Comparison of ENCODE assay signal across 8 cellular contexts in the genomic region with DNA sequence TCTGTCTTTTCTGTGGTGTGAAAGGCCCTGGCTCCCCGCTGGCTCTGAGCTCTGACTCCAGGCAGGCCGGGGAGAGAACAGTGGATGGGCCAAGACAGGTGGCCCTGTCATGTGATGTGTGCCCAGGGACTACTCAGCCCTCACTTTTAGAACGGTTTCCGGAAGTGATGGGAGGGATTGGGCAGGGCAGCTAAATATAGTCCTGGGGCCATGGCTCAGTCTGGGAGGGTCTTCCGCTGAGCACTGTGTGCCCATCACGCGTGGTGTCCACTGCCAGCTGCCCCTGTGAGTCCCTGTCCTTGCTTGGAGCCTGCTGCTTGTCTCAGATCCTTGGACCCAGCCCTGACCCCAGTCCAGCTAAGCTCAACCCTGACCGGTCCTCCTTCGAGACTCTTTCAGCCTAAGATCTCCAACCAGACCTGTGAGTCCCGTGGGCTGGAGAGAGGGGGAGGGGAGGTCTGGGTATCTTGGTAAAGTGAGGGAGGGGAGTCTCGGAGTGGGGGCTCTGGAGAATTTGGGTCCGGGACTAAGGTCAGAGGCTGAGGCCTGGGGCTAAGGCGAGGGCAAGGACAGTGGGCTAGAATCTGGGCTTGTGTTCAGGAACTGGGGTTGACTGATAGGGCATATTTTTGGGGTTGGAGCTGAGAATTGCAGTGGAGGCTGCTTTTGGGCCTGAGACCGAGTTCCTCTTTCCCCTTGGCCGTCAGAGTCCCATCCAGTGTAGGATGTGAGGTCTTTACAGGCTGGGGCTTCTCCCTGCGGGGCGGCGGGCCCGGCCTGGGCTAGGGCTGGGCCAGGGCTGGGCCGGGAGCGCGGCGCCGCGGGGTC. TPM values are rescaled to one million over a fixed set of nuclear protein-coding genes. Genes with fewer than 3 reads are reported as not detected.
DNase-seq lines count a peak whose midpoint lies in the region; ATAC-seq and TF ChIP-seq lines count a peak whose summit lies in the region.

A gene with protein sequence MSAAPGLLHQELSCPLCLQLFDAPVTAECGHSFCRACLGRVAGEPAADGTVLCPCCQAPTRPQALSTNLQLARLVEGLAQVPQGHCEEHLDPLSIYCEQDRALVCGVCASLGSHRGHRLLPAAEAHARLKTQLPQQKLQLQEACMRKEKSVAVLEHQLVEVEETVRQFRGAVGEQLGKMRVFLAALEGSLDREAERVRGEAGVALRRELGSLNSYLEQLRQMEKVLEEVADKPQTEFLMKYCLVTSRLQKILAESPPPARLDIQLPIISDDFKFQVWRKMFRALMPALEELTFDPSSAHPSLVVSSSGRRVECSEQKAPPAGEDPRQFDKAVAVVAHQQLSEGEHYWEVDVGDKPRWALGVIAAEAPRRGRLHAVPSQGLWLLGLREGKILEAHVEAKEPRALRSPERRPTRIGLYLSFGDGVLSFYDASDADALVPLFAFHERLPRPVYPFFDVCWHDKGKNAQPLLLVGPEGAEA (plus strand): TSS at position 243 of the 828 bp plus-strand sequence. CDS start 620 bp downstream, outside the sequence.

- H3K27me3 ChIP-seq in Caco-2 (replicated peaks; ENCODE audit: control insufficient read depth, insufficient read depth, low read length), result no peaks in the 10 kb centered on the region
- no peaks in the 10 kb centered on the region for H3K27me3 ChIP-seq in SJCRH30
- no peaks in the 10 kb centered on the region for H3K27me3 ChIP-seq in psoas muscle (ENCODE audit: insufficient read depth in 3 of 3, low read length in 2 of 3)

- 19 to 32% (median 22%) methylated on average over 20 to 25 of the region's 25 CpGs for WGBS in psoas muscle, 3 donors

- H3K27ac ChIP-seq in SJCRH30 (peak within 1 kb of the TSS; percentile 84), psoas muscle (peak within 1 kb of the TSS; percentile 99)

- peaks cover 11% of the 10 kb centered on the region for H3K4me1 Mint-ChIP-seq in Caco-2 (ENCODE audit: low read depth, unreplicated experiment)

- peaks cover 3% of the 10 kb centered on the region for H3K27me3 Mint-ChIP-seq in Caco-2 (ENCODE audit: insufficient read depth, unreplicated experiment)

- no peak within 1 kb of the TSS for H3K27ac Mint-ChIP-seq in Caco-2 (ENCODE audit: unreplicated experiment)

- no peaks in the 10 kb centered on the region; the same call in 1 of the 2 replicates for H3K36me3 ChIP-seq in Caco-2 (ENCODE audit: control insufficient read depth, insufficient read depth, low read length)
- peaks cover 19% of the 10 kb centered on the region for H3K36me3 ChIP-seq in SJCRH30
- peaks cover 0 to 13% of the 10 kb centered on the region in 2 donors for H3K36me3 ChIP-seq in psoas muscle (ENCODE audit: insufficient read depth in 1 of 2, low read depth in 1 of 2)

- no peaks in the 10 kb centered on the region for H3K9me3 Mint-ChIP-seq in Caco-2 (ENCODE audit: unreplicated experiment)

- no peak within 1 kb of the TSS for H3K4me3 ChIP-seq in Caco-2 (ENCODE audit: low read depth, low read length)
- H3K4me3 ChIP-seq in SJCRH30, result peak within 1 kb of the TSS; percentile 79
- peak within 1 kb of the TSS; percentile 58 for H3K4me3 ChIP-seq in fibroblast of villous mesenchyme (ENCODE audit: low read depth, low read length)
- peak within 1 kb of the TSS; percentile 89 for H3K4me3 ChIP-seq in psoas muscle

- CTCF ChIA-PET in Caco-2 (lab: Charles Lee), result no interaction called here

- POLR2A ChIA-PET in Caco-2 (lab: Charles Lee), result no interaction called here

- no peak for DNase-seq in Caco-2
- DNase-seq in SJCRH30, result peak; percentile 93 to 96
- DNase-seq in fibroblast of villous mesenchyme (ENCODE audit: low read depth), result no peak
- DNase-seq in psoas muscle, result peak; percentile 80 to 94
- DNase-seq in activated effector memory CD4-positive, alpha-beta T cell treated with Interleukin-2 at 50 U/mL for 16 hours, result no peak
- no peak for DNase-seq in left lobe of liver (ENCODE audit: low spot score)
- DNase-seq in pons (ENCODE audit: low spot score), result no peak
- no peak for DNase-seq in islet precursor cell

- peak; percentile 86 to 91 (median 88) for ATAC-seq in psoas muscle
- ATAC-seq in left lobe of liver, result no peak

- no peaks in the 10 kb centered on the region for H3K36me3 Mint-ChIP-seq in Caco-2 (ENCODE audit: insufficient read depth, unreplicated experiment)

- peak within 1 kb of the TSS; percentile 70 for H3K4me3 Mint-ChIP-seq in Caco-2 (ENCODE audit: unreplicated experiment)

- BruUV-seq in Caco-2 (replicated peaks; lab: Mats Ljungman, UMichigan), result no TSS peak

- TF ChIP-seq CTCF in Caco-2 (IDR thresholded peaks at IDR 0.05; ENCODE audit: insufficient read depth in 1 of 2, low read depth in 1 of 2, low read length in 1 of 2, severe bottlenecking in 1 of 2, unreplicated experiment in 1 of 2) (no peak), fibroblast of villous mesenchyme (IDR thresholded peaks at IDR 0.05; ENCODE audit: insufficient read depth, low read depth, low read length) (no peak), psoas muscle (IDR thresholded peaks at IDR 0.05) (no peak)

- intact Hi-C loops in Caco-2 (cut with micrococcal nuclease; ENCODE audit: unreplicated experiment) (no loop called here), psoas muscle (cut with DNase I) (loop anchor here (2.0 to 10.0 kb wide), 2 partner anchors 33 to 241 kb away; a partner anchor contains a TSS)

- H3K9me3 ChIP-seq in Caco-2 (no peaks in the 10 kb centered on the region), SJCRH30 (replicated peaks) (no peaks in the 10 kb centered on the region), psoas muscle (no peaks in the 10 kb centered on the region)

- H3K4me1 ChIP-seq in Caco-2 (no peaks in the 10 kb centered on the region), SJCRH30 (peaks cover 12% of the 10 kb centered on the region), psoas muscle (peaks cover 42% of the 10 kb centered on the region)

RNA-seq across cellular contexts. Expression of the gene that starts here (rescaled TPM):
- total RNA-seq in Caco-2 (2022), result 0.07 TPM in 2 replicates
- 32.5 and 33.7 TPM in 2 replicates for total RNA-seq in SJCRH30 (2014; rRNA removed; shearing (Covaris generic))
- total RNA-seq in fibroblast of villous mesenchyme, result not detected in 2 replicates
- 100 to 1,000 TPM; 155 to 236 (median 229) TPM for total RNA-seq in psoas muscle
- polyA plus RNA-seq in psoas muscle, result 100 to 1,000 TPM in 1 of 3 donors, 10 to 100 TPM in 2; 62.9 to 132 (median 64.8) TPM
- total RNA-seq in left lobe of liver, result not detected

Comparison
In these comparisons a context has a peak if more than half of its experiments do, and no peak if none do; other contexts are left out.
1. RNA of the gene that starts here (total RNA-seq): 155 to 236 TPM in psoas muscle and 32.5 to 33.7 TPM in SJCRH30; 0.07 TPM in Caco-2, not detected in fibroblast of villous mesenchyme and not detected in left lobe of liver (single experiment); every median in the first group is over 10 times any median in the second.
2. DNase-seq: peak in SJCRH30 (2 of 2) and psoas muscle (2 of 2); none in Caco-2 (0 of 2), fibroblast of villous mesenchyme (single experiment), activated effector memory CD4-positive, alpha-beta T cell treated with Interleukin-2 at 50 U/mL for 16 hours (single experiment), left lobe of liver (single experiment), pons (single experiment) and islet precursor cell (single experiment).